In the genomic region with DNA sequence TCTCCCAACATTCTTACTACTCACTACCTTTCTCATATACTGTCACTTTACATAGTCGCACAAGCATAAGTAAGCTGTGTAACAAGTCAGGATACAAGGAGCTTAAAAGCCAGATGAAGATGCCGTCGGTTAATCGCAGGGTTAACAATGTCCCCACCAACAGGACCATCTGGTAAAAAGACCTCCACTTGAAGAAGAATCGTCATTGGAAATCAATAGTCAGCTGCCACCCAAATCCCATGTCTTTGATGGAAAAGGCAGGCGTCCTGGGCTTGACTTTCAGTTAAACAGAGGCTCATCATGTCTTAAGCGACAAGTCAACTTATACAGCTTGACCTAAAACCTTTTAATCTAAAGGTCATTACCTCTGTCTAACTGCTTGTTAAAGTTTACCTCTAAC, we compare ENCODE assay signal across 26 cellular contexts.
"Had no signal": no experiment of that assay in that cellular context is flagged by ENCODE, and none has a peak within 500 bp of the region (broad histone marks: within the 10 kb centered on the region; RNA-seq: fewer than 3 reads in every experiment).

No MANE protein-coding gene starts in this region.

- H3K36me3 ChIP-seq: neutrophil, pancreas, prostate gland, right lobe of liver, sigmoid colon, thoracic aorta, thyroid gland, vagina had no signal

- H3K9me3 ChIP-seq: neutrophil, pancreas, prostate gland, right lobe of liver, sigmoid colon, stomach, thoracic aorta, thyroid gland, tibial nerve, upper lobe of left lung, vagina had no signal

- FAIRE-seq: pancreas, small intestine, urothelium cell line had no signal

- H3K27ac ChIP-seq: neutrophil, pancreas, prostate gland, right lobe of liver, sigmoid colon, stomach, thoracic aorta, tibial nerve, vagina had no signal

- ATAC-seq: naive thymus-derived CD8-positive, alpha-beta T cell; natural killer cell treated with Interleukin-12 subunit alpha and Interleukin-12 subunit beta and Interleukin-15 and Interleukin-18, amount 100 ng/mL, for 72 hours; pancreas; right cardiac atrium; right lobe of liver; stimulated activated effector memory CD8-positive, alpha-beta T cell treated with anti-CD3 and anti-CD28 coated beads, Interleukin-12 subunit alpha, Interleukin-12 subunit beta, amount 100 ng/mL, for 72 hours; stimulated activated naive B cell treated with anti-CD40 and anti-IgM and Interleukin-4, amounts not matched to agents 10 μg/mL and 1 μg/mL and 100 μg/mL, for 72 hours had no signal

- DNase-seq: naive thymus-derived CD8-positive, alpha-beta T cell; nephron progenitor cell; nucleus accumbens; pancreas; right cardiac atrium; right lobe of liver; sigmoid colon; small intestine; stimulated activated CD4-positive, alpha-beta T cell treated with anti-CD3 and anti-CD28 coated beads, Interleukin-15, amount 100 ng/mL, for 24 hours; stimulated activated CD4-positive, alpha-beta T cell treated with anti-CD3 and anti-CD28 coated beads, Interleukin-2, amount 100 ng/mL, for 24 hours; stimulated activated CD4-positive, alpha-beta T cell treated with anti-CD3 and anti-CD28 coated beads, Interleukin-2, amount 100 ng/mL, for 48 hours; stimulated activated CD4-positive, alpha-beta T cell treated with anti-CD3 and anti-CD28 coated beads, Interleukin-4, amount 100 ng/mL, for 24 hours; stimulated activated naive B cell treated with anti-CD40 and anti-IgM and Interleukin-4, amounts not matched to agents 10 μg/mL and 1 μg/mL and 100 μg/mL, for 72 hours; stimulated activated naive CD4-positive, alpha-beta T cell treated with Interleukin-2 at 50 U/mL for 16 hours; stomach; thyroid gland; trophoblast cell had no signal

- H3K4me3 ChIP-seq: pancreas, prostate gland, right lobe of liver, sigmoid colon, stomach, thoracic aorta, thyroid gland, tibial nerve, upper lobe of left lung, vagina had no signal

- H3K27me3 ChIP-seq: pancreas, right lobe of liver, sigmoid colon, stomach, thyroid gland, tibial nerve, upper lobe of left lung, vagina had no signal
